In the genomic region with DNA sequence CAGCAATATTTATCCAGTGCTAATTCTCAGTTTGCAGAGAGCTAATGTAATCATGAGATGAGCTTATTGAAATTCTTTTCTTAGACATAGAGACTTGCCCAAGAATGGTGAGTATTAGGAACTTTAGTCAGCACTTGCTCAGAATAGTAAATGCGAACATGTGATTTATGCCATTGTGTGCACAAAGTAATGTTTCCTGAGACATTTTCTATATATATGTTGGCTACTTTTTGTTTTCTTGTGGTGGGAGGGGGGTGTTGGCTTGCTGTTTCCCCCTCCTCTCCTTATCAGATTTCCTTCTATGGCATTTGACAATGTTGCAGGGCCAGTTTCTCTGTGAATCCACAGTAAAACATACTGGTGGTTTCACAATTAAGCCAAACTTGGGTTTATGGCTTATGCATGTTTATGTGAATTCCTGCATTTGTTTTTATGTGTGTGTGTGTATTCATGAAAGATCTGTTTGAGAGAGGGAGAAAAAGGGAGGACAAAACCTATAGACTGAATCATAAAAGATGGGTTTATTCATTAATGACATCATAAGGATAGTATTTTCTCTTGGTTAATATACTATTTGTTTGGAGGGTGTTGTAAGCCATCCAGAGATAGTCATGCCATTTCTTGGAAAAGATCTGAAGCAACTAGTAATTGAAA, we compare ENCODE assay signal across 8 cellular contexts. TPM values are rescaled to one million over a fixed set of nuclear protein-coding genes. Genes with fewer than 3 reads are reported as not detected.
A peak's percentile ranks its signal among the peaks of the same experiment; 100 is the strongest.
DNase-seq lines count a peak whose midpoint lies in the region; ATAC-seq and TF ChIP-seq lines count a peak whose summit lies in the region.

No MANE protein-coding gene starts in this region.

- H3K4me3 ChIP-seq in Caco-2 (ENCODE audit: low read depth, low read length) (no peak overlapping the region), MG63 (no peak overlapping the region), prostate gland (no peak overlapping the region), lower leg skin (ENCODE audit: low read depth, poor library complexity, severe bottlenecking) (no peak overlapping the region)

- intact Hi-C loops in Caco-2 (cut with micrococcal nuclease; ENCODE audit: unreplicated experiment) (loop anchor here (1.0 to 10.0 kb wide), 10 partner anchors 15 to 1205 kb away; no protein-coding TSS in a partner anchor), prostate gland (cut with DNase I) (no loop called here), lower leg skin (cut with DNase I; ENCODE audit: low total_unique reads) (no loop called here), cardiac septum (cut with DNase I) (no loop called here)
- intact Hi-C loops in dendritic cell treated with granulocyte-macrophage colony-stimulating factor and Interleukin-4, amounts not matched to agents 40 ng/mL and 50 ng/mL, for 4 days (cut with micrococcal nuclease): no loop called here

- peaks cover 73% of the 10 kb centered on the region for H3K4me1 Mint-ChIP-seq in Caco-2 (ENCODE audit: low read depth, unreplicated experiment)
- H3K4me1 Mint-ChIP-seq in dendritic cell treated with granulocyte-macrophage colony-stimulating factor and Interleukin-4, amounts not matched to agents 40 ng/mL and 50 ng/mL, for 4 days (ENCODE audit: low read depth): peaks cover 43% of the 10 kb centered on the region

- peak overlapping the region; percentile 66 to 80 for H3K27ac ChIP-seq in prostate gland

- H3K4me3 Mint-ChIP-seq in Caco-2 (ENCODE audit: unreplicated experiment): peak overlapping the region; percentile 37
- no peak overlapping the region for H3K4me3 Mint-ChIP-seq in dendritic cell treated with granulocyte-macrophage colony-stimulating factor and Interleukin-4, amounts not matched to agents 40 ng/mL and 50 ng/mL, for 4 days

- BruUV-seq in Caco-2 (replicated peaks; lab: Mats Ljungman, UMichigan): no TSS peak

- TF ChIP-seq POLR2A in prostate gland (IDR thresholded peaks at IDR 0.05) (no peak), lower leg skin (IDR thresholded peaks at IDR 0.05) (no peak)

- POLR2A ChIA-PET in Caco-2 (lab: Charles Lee): interaction anchor here (0.5 to 1.3 kb wide), 6 partner anchors 13 to 331 kb away, joined by 3 to 16 read pairs (median 4); a partner anchor contains a TSS

- no peaks in the 10 kb centered on the region for H3K9me3 Mint-ChIP-seq in Caco-2 (ENCODE audit: unreplicated experiment)
- H3K9me3 Mint-ChIP-seq in dendritic cell treated with granulocyte-macrophage colony-stimulating factor and Interleukin-4, amounts not matched to agents 40 ng/mL and 50 ng/mL, for 4 days: no peaks in the 10 kb centered on the region

- TF ChIP-seq CTCF in Caco-2 (IDR thresholded peaks at IDR 0.05; ENCODE audit: insufficient read depth in 1 of 2, low read depth in 1 of 2, low read length in 1 of 2, severe bottlenecking in 1 of 2, unreplicated experiment in 1 of 2): no peak
- TF ChIP-seq CTCF in prostate gland (IDR thresholded peaks at IDR 0.05): no peak
- TF ChIP-seq CTCF in lower leg skin (IDR thresholded peaks at IDR 0.05): no peak

- H3K27me3 Mint-ChIP-seq in Caco-2 (ENCODE audit: insufficient read depth, unreplicated experiment): no peaks in the 10 kb centered on the region
- H3K27me3 Mint-ChIP-seq in dendritic cell treated with granulocyte-macrophage colony-stimulating factor and Interleukin-4, amounts not matched to agents 40 ng/mL and 50 ng/mL, for 4 days: no peaks in the 10 kb centered on the region

- H3K36me3 Mint-ChIP-seq in Caco-2 (ENCODE audit: insufficient read depth, unreplicated experiment): peaks cover 99% of the 10 kb centered on the region
- peaks cover 6% of the 10 kb centered on the region for H3K36me3 Mint-ChIP-seq in dendritic cell treated with granulocyte-macrophage colony-stimulating factor and Interleukin-4, amounts not matched to agents 40 ng/mL and 50 ng/mL, for 4 days (ENCODE audit: low read depth)

- WGBS in prostate gland: 17% methylated on average over 1 of the region's 1 CpG
- 12 to 15% methylated on average over 1 of the region's 1 CpG for WGBS in lower leg skin, 2 donors

- ATAC-seq in HG02840 (IDR thresholded peaks at IDR 0.05; ENCODE audit: low FRiP score, unreplicated experiment): no peak

- H3K4me1 ChIP-seq in Caco-2 (peaks cover 88% of the 10 kb centered on the region), prostate gland (replicated peaks) (peaks cover 13% of the 10 kb centered on the region)

- in situ Hi-C loops in G401 (cut with HindIII; ENCODE audit: low sequenced_read_pairs): no loop called here

- H3K27ac Mint-ChIP-seq in Caco-2 (ENCODE audit: unreplicated experiment): peak overlapping the region; percentile 33
- peak overlapping the region; percentile 72 for H3K27ac Mint-ChIP-seq in dendritic cell treated with granulocyte-macrophage colony-stimulating factor and Interleukin-4, amounts not matched to agents 40 ng/mL and 50 ng/mL, for 4 days

- peaks cover 8% of the 10 kb centered on the region; the same call in 1 of the 2 replicates for H3K36me3 ChIP-seq in Caco-2 (ENCODE audit: control insufficient read depth, insufficient read depth, low read length)
- peaks cover 24% of the 10 kb centered on the region for H3K36me3 ChIP-seq in MG63
- no peaks in the 10 kb centered on the region for H3K36me3 ChIP-seq in prostate gland

- H3K9me3 ChIP-seq in Caco-2: no peaks in the 10 kb centered on the region
- H3K9me3 ChIP-seq in MG63: peaks cover 7% of the 10 kb centered on the region
- H3K9me3 ChIP-seq in prostate gland: no peaks in the 10 kb centered on the region

- CTCF ChIA-PET in Caco-2 (lab: Charles Lee): interaction anchor here (0.6 to 2.1 kb wide), 9 partner anchors 14 to 187 kb away, joined by 3 to 8 read pairs (median 3); no protein-coding TSS in a partner anchor

- peak; percentile 78 to 90 for DNase-seq in Caco-2
- peak; percentile 17 for DNase-seq in MG63
- DNase-seq in prostate gland (ENCODE audit: low spot score): peak; percentile 54
- no peak for DNase-seq in lower leg skin (ENCODE audit: low spot score in 2 of 2)
- DNase-seq in G401 (ENCODE audit: low spot score): no peak
- no peak for DNase-seq in cardiac septum (ENCODE audit: low spot score)

- H3K27me3 ChIP-seq in Caco-2 (replicated peaks; ENCODE audit: control insufficient read depth, insufficient read depth, low read length) (no peaks in the 10 kb centered on the region), MG63 (no peaks in the 10 kb centered on the region), prostate gland (replicated peaks; ENCODE audit: insufficient read depth) (no peaks in the 10 kb centered on the region)

RNA-seq across cellular contexts. Expression of a gene that starts 36.3 kb away (rescaled TPM):
- total RNA-seq in Caco-2 (2022): 168 and 169 TPM in 2 replicates
- 12.8 and 15.3 TPM in 2 replicates for total RNA-seq in MG63 (2014; rRNA removed; shearing (Covaris generic); ENCODE audit: low replicate concordance)
- 10 to 100 TPM; 67.9 to 90.1 TPM for total RNA-seq in prostate gland
- total RNA-seq in lower leg skin: 100 to 1,000 TPM in 1 of 4 donors, 10 to 100 TPM in 3; 47.2 to 127 (median 62.8) TPM
- 8.6 and 12.4 TPM in 2 replicates for total RNA-seq in G401 (2014; rRNA removed; shearing (Covaris generic))
- total RNA-seq in cardiac septum: 25.2 TPM

Comparison
In these comparisons a context has a peak if more than half of its experiments do, and no peak if none do; other contexts are left out.
1. DNase-seq: peak in Caco-2 (2 of 2), MG63 (single experiment) and prostate gland (single experiment); none in lower leg skin (0 of 2), G401 (single experiment) and cardiac septum (single experiment).